In genomic region chr9:119559056-119559455, GRCh38 we compare ENCODE assay signal across 25 cellular contexts.
"Had no signal": no experiment of that assay in that cellular context is flagged by ENCODE, and none has a peak within 500 bp of the region (broad histone marks: within the 10 kb centered on the region; RNA-seq: fewer than 3 reads in every experiment).

No MANE protein-coding gene starts in this region.

- DNase-seq: activated CD4-positive, alpha-beta memory T cell treated with anti-CD3 and anti-CD28 coated beads, Interleukin-2, amount 10 ng/mL, durations not matched to agents 7 days and 5 days; activated CD4-positive, alpha-beta T cell treated with anti-CD3 and anti-CD28 coated beads for 1 hour; activated CD4-positive, alpha-beta T cell treated with anti-CD3 and anti-CD28 coated beads for 4 hours; activated CD4-positive, alpha-beta T cell treated with anti-CD3 and anti-CD28 coated beads, Interleukin-2, amount 10 ng/mL, durations not matched to agents 7 days and 5 days; activated CD4-positive, alpha-beta T cell treated with anti-CD3 and anti-CD28 coated beads, Interleukin-2, amount 50 U/mL, for 4 hours; activated CD8-positive, alpha-beta memory T cell treated with anti-CD3 and anti-CD28 coated beads, Interleukin-2, amount 50 U/mL, for 48 hours; activated effector memory CD4-positive, alpha-beta T cell treated with Interleukin-2 at 50 U/mL for 16 hours; activated gamma-delta T cell treated with Interleukin-2 at 50 U/mL for 16 hours; activated naive CD4-positive, alpha-beta T cell treated with anti-CD3 and anti-CD28 coated beads, Interleukin-2, amount 50 U/mL, for 16 hours; activated naive CD4-positive, alpha-beta T cell treated with Interleukin-2 at 50 U/mL for 16 hours; activated T-cell treated with anti-CD3 and anti-CD28 coated beads for 4 hours; activated T-cell treated with anti-CD3 and anti-CD28 coated beads, Interleukin-2, amount 50 U/mL, for 24 hours; activated T-cell treated with anti-CD3 and anti-CD28 coated beads, Interleukin-2, amount 50 U/mL, for 72 hours; amniotic stem cell; brain microvascular endothelial cell; dermis blood vessel endothelial cell; effector CD4-positive, alpha-beta T cell; effector memory CD8-positive, alpha-beta T cell; erythroblast; esophagus squamous epithelium; foreskin melanocyte; T-helper 2 cell had no signal

- H3K9me3 ChIP-seq: esophagus squamous epithelium, gastroesophageal sphincter had no signal

- H3K4me3 ChIP-seq: coronary artery, esophagus squamous epithelium, gastroesophageal sphincter had no signal

- H3K36me3 ChIP-seq: brain microvascular endothelial cell, esophagus squamous epithelium, gastroesophageal sphincter had no signal

- H3K27me3 ChIP-seq: brain microvascular endothelial cell had no signal

- H3K27ac ChIP-seq: brain microvascular endothelial cell, coronary artery, esophagus squamous epithelium, gastroesophageal sphincter, VCaP had no signal
